In genomic region chr1:65265296-65266271, GRCh38 we compare ENCODE assay signal across 8 cellular contexts. TPM values are rescaled to one million over a fixed set of nuclear protein-coding genes. Genes with fewer than 3 reads are reported as not detected.
DNase-seq lines count a peak whose midpoint lies in the region; ATAC-seq and TF ChIP-seq lines count a peak whose summit lies in the region.

No MANE protein-coding gene starts in this region.

- DNase-seq in SHP77 treated with DMSO at 0.1 percent for 48 hours (lab: John Stamatoyannopoulos, UW) (peak; percentile 39), astrocyte of the spinal cord (ENCODE audit: low read depth, low spot score) (peak; percentile 35), hepatic stellate cell (ENCODE audit: low spot score) (peak; percentile 47), prostate gland (ENCODE audit: low spot score) (peak; percentile 13), mucosa of gallbladder (ENCODE audit: low spot score) (no peak)

- H3K4me3 ChIP-seq in GM12875 (ENCODE audit: low read depth, low read length) (peak overlapping the region; percentile 31), astrocyte of the spinal cord (ENCODE audit: low read depth, low read length) (peak overlapping the region; percentile 46), prostate gland (peak overlapping the region; percentile 38 to 40)

- 4% methylated on average over 65 of the region's 65 CpGs for WGBS in prostate gland

- no peak for TF ChIP-seq POLR2A in prostate gland (IDR thresholded peaks at IDR 0.05)

- H3K27me3 ChIP-seq in prostate gland (replicated peaks; ENCODE audit: insufficient read depth) = no peaks in the 10 kb centered on the region

- peak; percentile 67 for ATAC-seq in HG03175 (IDR thresholded peaks at IDR 0.05; ENCODE audit: unreplicated experiment)
- no peak for ATAC-seq in HG03135 (IDR thresholded peaks at IDR 0.05; ENCODE audit: unreplicated experiment)

- TF ChIP-seq CTCF in GM12875 (IDR thresholded peaks at IDR 0.05; ENCODE audit: borderline replicate concordance, insufficient read depth, low read depth, low read length) = no peak
- peak; percentile 46 for TF ChIP-seq CTCF in astrocyte of the spinal cord (IDR thresholded peaks at IDR 0.05; ENCODE audit: low read depth, low read length)
- no peak for TF ChIP-seq CTCF in prostate gland (IDR thresholded peaks at IDR 0.05)

- in situ Hi-C loops in astrocyte of the spinal cord (cut with HindIII; ENCODE audit: low sequenced_read_pairs) = no loop called here

- no peak overlapping the region for H3K27ac ChIP-seq in prostate gland

- no peaks in the 10 kb centered on the region for H3K36me3 ChIP-seq in prostate gland

- H3K4me1 ChIP-seq in prostate gland (replicated peaks) = no peaks in the 10 kb centered on the region

- H3K9me3 ChIP-seq in prostate gland = no peaks in the 10 kb centered on the region

- intact Hi-C loops in prostate gland (cut with DNase I) = no loop called here

RNA-seq across cellular contexts. Expression of gene DNAJC6, which starts 43.8 kb away (rescaled TPM):
- total RNA-seq in prostate gland (1 to 10 TPM; 1.4 to 3.5 TPM), mucosa of gallbladder (6.0 TPM)
